In genomic region chr2:64025741-64026140, GRCh38 we compare ENCODE assay signal across 27 cellular contexts. TPM values are rescaled to one million over a fixed set of nuclear protein-coding genes. Genes with fewer than 3 reads are reported as not detected.
A peak's percentile ranks its signal among the peaks of the same experiment; 100 is the strongest.
DNase-seq lines count a peak whose midpoint lies in the region; ATAC-seq and TF ChIP-seq lines count a peak whose summit lies in the region.
"Had no signal": no experiment of that assay in that cellular context is flagged by ENCODE, and none has a peak within 500 bp of the region (broad histone marks: within the 10 kb centered on the region; RNA-seq: fewer than 3 reads in every experiment).

No MANE protein-coding gene starts in this region.

- H3K4me1 Mint-ChIP-seq in activated CD4-positive, alpha-beta T cell treated with anti-CD3 and anti-CD28 coated beads, Interleukin-2, amount 10 ng/mL, durations not matched to agents 24 days and 14 days, result peaks cover 21% of the 10 kb centered on the region
- peaks cover 11 to 26% (median 21%) of the 10 kb centered on the region in 3 donors for H3K4me1 Mint-ChIP-seq in CD8-positive, alpha-beta memory T cell
- H3K4me1 Mint-ChIP-seq in immature natural killer cell, result peaks cover 7 to 16% of the 10 kb centered on the region in 2 donors

- 40 to 59% (median 54%) methylated on average over 3 of the region's 3 CpGs for WGBS in spleen, 5 donors

- H3K27ac ChIP-seq in CD8-positive, alpha-beta memory T cell (ENCODE audit: low read depth, low read length), result no peak overlapping the region
- H3K27ac ChIP-seq in spleen, result no peak overlapping the region
- H3K27ac ChIP-seq: cardiac muscle cell, HL-60, SK-N-MC, upper lobe of right lung had no signal

- no peaks in the 10 kb centered on the region for H3K36me3 ChIP-seq in CD8-positive, alpha-beta memory T cell (ENCODE audit: insufficient read depth, low read length)
- H3K36me3 ChIP-seq in spleen, result no peaks in the 10 kb centered on the region
- H3K36me3 ChIP-seq: BE2C, cardiac muscle cell, upper lobe of right lung had no signal

- H3K9me3 ChIP-seq in CD8-positive, alpha-beta memory T cell (ENCODE audit: low read length), result no peaks in the 10 kb centered on the region
- no peaks in the 10 kb centered on the region for H3K9me3 ChIP-seq in spleen
- H3K9me3 ChIP-seq: BE2C, upper lobe of right lung had no signal

- intact Hi-C loops in activated CD4-positive, alpha-beta T cell treated with anti-CD3 and anti-CD28 coated beads, Interleukin-2, amount 10 ng/mL, durations not matched to agents 24 days and 14 days (cut with micrococcal nuclease), result no loop called here
- intact Hi-C loops in spleen (cut with DNase I; ENCODE audit: low total_unique reads), result no loop called here

- TF ChIP-seq POLR2A in spleen (IDR thresholded peaks at IDR 0.05), result no peak

- TF ChIP-seq CTCF in spleen (IDR thresholded peaks at IDR 0.05 in 8 of 11, conservative IDR thresholded peaks at IDR 0.05 in 3 of 11), result no peak

- H3K27me3 Mint-ChIP-seq in activated CD4-positive, alpha-beta T cell treated with anti-CD3 and anti-CD28 coated beads, Interleukin-2, amount 10 ng/mL, durations not matched to agents 24 days and 14 days, result peaks cover 8% of the 10 kb centered on the region
- H3K27me3 Mint-ChIP-seq in CD8-positive, alpha-beta memory T cell, result no peaks in the 10 kb centered on the region
- peaks cover 2 to 6% (median 6%) of the 10 kb centered on the region in 3 donors for H3K27me3 Mint-ChIP-seq in immature natural killer cell (ENCODE audit: low read depth in 3 of 3)

- POLR2A ChIA-PET in CD8-positive, alpha-beta memory T cell (lab: Charles Lee), result no interaction called here

- DNase-seq in activated CD4-positive, alpha-beta T cell treated with anti-CD3 and anti-CD28 coated beads, Interleukin-2, amount 10 ng/mL, durations not matched to agents 24 days and 14 days, result no peak
- DNase-seq in activated CD4-positive, alpha-beta T cell treated with anti-CD3 and anti-CD28 coated beads, Interleukin-2, amount 50 U/mL, for 4 hours, result no peak
- DNase-seq in CD8-positive, alpha-beta memory T cell, result peak in 1 of 5 donors; percentile 27
- DNase-seq in NAMALWA (ENCODE audit: low spot score) (peak; percentile 7), amniotic epithelial cell (ENCODE audit: low read depth) (peak; percentile 46), immature natural killer cell (no peak), spleen (no peak)
- DNase-seq: 8988T; activated CD4-positive, CD25-positive, alpha-beta regulatory T cell treated with anti-CD3 and anti-CD28 coated beads, Interleukin-2, amount 50 U/mL, for 72 hours; activated T-cell treated with anti-CD3 and anti-CD28 coated beads for 4 hours; amygdala; BE2C; foreskin melanocyte; GF-D8; left cardiac atrium; mesendoderm; NCI-H1105 treated with DMSO at 0.1 percent for 48 hours; NCI-H2107; NCI-H510A; nephron progenitor cell; posterior cingulate gyrus; upper lobe of right lung had no signal

- no peaks in the 10 kb centered on the region for H3K27me3 ChIP-seq in CD8-positive, alpha-beta memory T cell (ENCODE audit: insufficient read depth, low read length, poor library complexity, severe bottlenecking)
- no peaks in the 10 kb centered on the region for H3K27me3 ChIP-seq in spleen (replicated peaks in 1 of 7)
- H3K27me3 ChIP-seq: BE2C, cardiac muscle cell, upper lobe of right lung had no signal

- ATAC-seq in GM21825 (IDR thresholded peaks at IDR 0.05; ENCODE audit: unreplicated experiment), result no peak
- ATAC-seq: HCT116, left cardiac atrium, upper lobe of right lung had no signal

- peak overlapping the region; percentile 18 for H3K27ac Mint-ChIP-seq in activated CD4-positive, alpha-beta T cell treated with anti-CD3 and anti-CD28 coated beads, Interleukin-2, amount 10 ng/mL, durations not matched to agents 24 days and 14 days
- H3K27ac Mint-ChIP-seq in CD8-positive, alpha-beta memory T cell, result peak overlapping the region in 5 of 8 donors; percentile 11 to 57 (median 22)
- no peak overlapping the region for H3K27ac Mint-ChIP-seq in immature natural killer cell
- H3K27ac Mint-ChIP-seq: nephron progenitor cell had no signal

- H3K4me3 Mint-ChIP-seq in activated CD4-positive, alpha-beta T cell treated with anti-CD3 and anti-CD28 coated beads, Interleukin-2, amount 10 ng/mL, durations not matched to agents 24 days and 14 days, result peak overlapping the region; percentile 42
- peak overlapping the region in 5 of 7 donors; percentile 33 to 55 (median 49) for H3K4me3 Mint-ChIP-seq in CD8-positive, alpha-beta memory T cell
- H3K4me3 Mint-ChIP-seq in immature natural killer cell, result peak overlapping the region in 1 of 5 donors; percentile 5
- H3K4me3 Mint-ChIP-seq: nephron progenitor cell had no signal

- peaks cover 8% of the 10 kb centered on the region for H3K9me3 Mint-ChIP-seq in activated CD4-positive, alpha-beta T cell treated with anti-CD3 and anti-CD28 coated beads, Interleukin-2, amount 10 ng/mL, durations not matched to agents 24 days and 14 days
- no peaks in the 10 kb centered on the region for H3K9me3 Mint-ChIP-seq in CD8-positive, alpha-beta memory T cell
- no peaks in the 10 kb centered on the region for H3K9me3 Mint-ChIP-seq in immature natural killer cell
- H3K9me3 Mint-ChIP-seq: nephron progenitor cell had no signal

- CTCF ChIA-PET in CD8-positive, alpha-beta memory T cell (lab: Charles Lee), result no interaction called here

- H3K4me1 ChIP-seq in CD8-positive, alpha-beta memory T cell (ENCODE audit: insufficient read depth, low read length), result peaks cover 10% of the 10 kb centered on the region
- peaks cover 6 to 15% (median 13%) of the 10 kb centered on the region in 6 donors for H3K4me1 ChIP-seq in spleen
- H3K4me1 ChIP-seq: BE2C had no signal

- H3K36me3 Mint-ChIP-seq in activated CD4-positive, alpha-beta T cell treated with anti-CD3 and anti-CD28 coated beads, Interleukin-2, amount 10 ng/mL, durations not matched to agents 24 days and 14 days (ENCODE audit: low read depth), result no peaks in the 10 kb centered on the region
- H3K36me3 Mint-ChIP-seq in CD8-positive, alpha-beta memory T cell, result no peaks in the 10 kb centered on the region
- no peaks in the 10 kb centered on the region for H3K36me3 Mint-ChIP-seq in immature natural killer cell

- H3K4me3 ChIP-seq in CD8-positive, alpha-beta memory T cell (ENCODE audit: low read length), result no peak overlapping the region
- no peak overlapping the region for H3K4me3 ChIP-seq in spleen
- H3K4me3 ChIP-seq: cardiac muscle cell, SK-N-MC, upper lobe of right lung had no signal

RNA-seq across cellular contexts. Expression of gene VPS54, which starts 6.5 kb away (rescaled TPM):
- 14.3 and 15.6 TPM in 2 replicates for total RNA-seq in activated CD4-positive, alpha-beta T cell treated with anti-CD3 and anti-CD28 coated beads, Interleukin-2, amount 10 ng/mL, durations not matched to agents 24 days and 14 days
- total RNA-seq in CD8-positive, alpha-beta memory T cell, result 10 to 100 TPM; 10.7 to 11.3 TPM
- polyA plus RNA-seq in CD8-positive, alpha-beta memory T cell, result 10.9 TPM
- polyA plus RNA-seq in immature natural killer cell (1 to 10 TPM; 2.3 to 8.1 (median 5.8) TPM), spleen (10 to 100 TPM in 2 of 3 donors, 1 to 10 TPM in 1; 9.2 to 13.7 (median 11.6) TPM)
- total RNA-seq in spleen, result 10 to 100 TPM; 20.2 to 31.3 (median 26.1) TPM

Comparison
In these comparisons a context has a peak if more than half of its experiments do, and no peak if none do; other contexts are left out.
1. DNase-seq: peak in NAMALWA (single experiment) and amniotic epithelial cell (single experiment); none in activated CD4-positive, alpha-beta T cell treated with anti-CD3 and anti-CD28 coated beads, Interleukin-2, amount 10 ng/mL, durations not matched to agents 24 days and 14 days (single experiment), activated CD4-positive, alpha-beta T cell treated with anti-CD3 and anti-CD28 coated beads, Interleukin-2, amount 50 U/mL, for 4 hours (0 of 2), immature natural killer cell (0 of 3) and spleen (single experiment).
2. H3K27ac Mint-ChIP-seq: peak in activated CD4-positive, alpha-beta T cell treated with anti-CD3 and anti-CD28 coated beads, Interleukin-2, amount 10 ng/mL, durations not matched to agents 24 days and 14 days (single experiment) and CD8-positive, alpha-beta memory T cell (5 of 8); none in immature natural killer cell (0 of 6).